Comparison of ENCODE assay signal across 12 cellular contexts in the genomic region with DNA sequence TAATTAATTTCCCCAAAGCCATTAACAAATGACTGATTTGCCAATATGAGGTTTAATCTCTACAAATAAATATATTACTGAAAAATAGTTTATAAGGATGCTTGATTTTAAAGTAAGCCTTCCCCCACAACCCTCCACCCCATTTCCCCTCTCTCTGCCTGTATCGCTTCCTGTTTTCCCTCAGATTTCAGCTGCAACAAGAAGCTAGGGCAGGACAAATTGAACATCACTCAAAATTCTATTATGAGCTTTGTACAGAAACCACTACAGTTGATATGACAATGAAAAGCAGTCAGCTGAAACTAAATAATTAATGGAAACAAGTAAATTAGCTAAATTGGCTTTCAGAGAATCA.
"Had no signal": no experiment of that assay in that cellular context is flagged by ENCODE, and none has a peak within 500 bp of the region (broad histone marks: within the 10 kb centered on the region; RNA-seq: fewer than 3 reads in every experiment).

No MANE protein-coding gene starts in this region.

- DNase-seq: activated CD4-positive, alpha-beta T cell treated with anti-CD3 and anti-CD28 coated beads for 48 hours; activated naive CD4-positive, alpha-beta T cell treated with Interleukin-2 at 50 U/mL for 16 hours; islet precursor cell; left lung; natural killer cell; sigmoid colon; stimulated activated CD4-positive, alpha-beta T cell treated with anti-CD3 and anti-CD28 coated beads, Interleukin-12 subunit alpha, Interleukin-12 subunit beta, amount 100 ng/mL, for 4 hours; testis had no signal

- H3K27me3 ChIP-seq: left lung, sigmoid colon, testis had no signal

- H3K27ac Mint-ChIP-seq: memory B cell; natural killer cell; stimulated activated naive CD8-positive, alpha-beta T cell treated with anti-CD3 and anti-CD28 coated beads, Interleukin-15, Interleukin-2, amounts not matched to agents 100 ng/mL and 50 ng/mL, for 24 hours; WTC11 had no signal

- H3K4me1 Mint-ChIP-seq: natural killer cell had no signal

- H3K9me3 Mint-ChIP-seq: memory B cell; natural killer cell; stimulated activated naive CD8-positive, alpha-beta T cell treated with anti-CD3 and anti-CD28 coated beads, Interleukin-15, Interleukin-2, amounts not matched to agents 100 ng/mL and 50 ng/mL, for 24 hours; WTC11 had no signal

- H3K27me3 Mint-ChIP-seq: memory B cell; stimulated activated naive CD8-positive, alpha-beta T cell treated with anti-CD3 and anti-CD28 coated beads, Interleukin-15, Interleukin-2, amounts not matched to agents 100 ng/mL and 50 ng/mL, for 24 hours had no signal

- H3K36me3 ChIP-seq: left lung, prostate gland, sigmoid colon had no signal

- H3K4me3 ChIP-seq: left lung, prostate gland, sigmoid colon, testis had no signal

- H3K4me3 Mint-ChIP-seq: memory B cell; natural killer cell; stimulated activated naive CD8-positive, alpha-beta T cell treated with anti-CD3 and anti-CD28 coated beads, Interleukin-15, Interleukin-2, amounts not matched to agents 100 ng/mL and 50 ng/mL, for 24 hours; WTC11 had no signal

- H3K36me3 Mint-ChIP-seq: memory B cell, natural killer cell, WTC11 had no signal

- H3K9me3 ChIP-seq: left lung, prostate gland, sigmoid colon, testis had no signal

- H3K4me1 ChIP-seq: left lung, prostate gland, sigmoid colon, testis had no signal

- H3K27ac ChIP-seq: left lung, prostate gland, sigmoid colon, testis had no signal

- ATAC-seq: left lung, natural killer cell had no signal
